8 cellular contexts compared by ENCODE assay signal in the genomic region with DNA sequence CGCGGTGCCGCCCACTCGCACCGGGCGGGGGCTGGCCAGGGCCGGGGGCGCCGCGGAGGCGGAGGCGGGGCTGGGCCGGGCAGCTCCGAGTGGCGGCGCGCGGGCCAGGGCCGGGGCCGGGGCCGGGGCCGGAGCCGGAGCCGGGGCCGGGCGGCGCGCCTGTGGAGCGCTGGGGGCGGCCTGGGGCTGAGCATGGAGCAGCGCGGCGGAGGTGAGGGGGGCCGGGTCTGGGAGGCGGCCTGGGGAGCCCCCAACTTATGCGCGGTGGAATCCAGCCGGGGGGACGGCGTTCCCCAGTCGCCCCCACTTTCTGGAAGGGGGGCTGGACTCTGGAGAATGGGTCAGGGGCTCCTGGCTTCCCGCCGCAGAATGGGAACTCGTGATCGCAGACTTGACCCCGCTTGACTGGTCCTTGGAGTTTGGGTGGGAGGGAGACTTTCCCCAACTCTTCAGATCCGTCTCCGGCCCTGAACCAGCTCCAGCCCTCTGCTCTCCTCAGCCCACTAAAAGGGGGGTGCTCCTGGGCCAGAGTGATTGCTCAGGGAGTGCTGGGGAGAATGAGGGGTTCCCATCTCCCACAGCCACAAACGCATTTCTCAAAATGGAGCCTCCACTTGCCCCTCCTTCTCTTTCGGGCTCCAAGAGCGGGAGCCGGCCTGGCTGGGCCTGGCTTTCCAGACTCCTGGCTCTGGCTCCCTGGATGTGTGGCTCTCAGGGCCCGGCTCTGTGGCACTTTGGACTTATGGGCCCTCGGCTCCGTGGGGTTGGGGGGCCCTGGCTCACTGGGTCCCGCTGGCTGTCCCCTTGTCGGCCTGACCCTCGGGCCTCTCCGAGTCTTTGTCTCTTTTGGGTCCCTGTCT. TPM values are rescaled to one million over a fixed set of nuclear protein-coding genes. Genes with fewer than 3 reads are reported as not detected.
DNase-seq lines count a peak whose midpoint lies in the region; FAIRE-seq and TF ChIP-seq lines count a peak whose summit lies in the region.

A gene with protein sequence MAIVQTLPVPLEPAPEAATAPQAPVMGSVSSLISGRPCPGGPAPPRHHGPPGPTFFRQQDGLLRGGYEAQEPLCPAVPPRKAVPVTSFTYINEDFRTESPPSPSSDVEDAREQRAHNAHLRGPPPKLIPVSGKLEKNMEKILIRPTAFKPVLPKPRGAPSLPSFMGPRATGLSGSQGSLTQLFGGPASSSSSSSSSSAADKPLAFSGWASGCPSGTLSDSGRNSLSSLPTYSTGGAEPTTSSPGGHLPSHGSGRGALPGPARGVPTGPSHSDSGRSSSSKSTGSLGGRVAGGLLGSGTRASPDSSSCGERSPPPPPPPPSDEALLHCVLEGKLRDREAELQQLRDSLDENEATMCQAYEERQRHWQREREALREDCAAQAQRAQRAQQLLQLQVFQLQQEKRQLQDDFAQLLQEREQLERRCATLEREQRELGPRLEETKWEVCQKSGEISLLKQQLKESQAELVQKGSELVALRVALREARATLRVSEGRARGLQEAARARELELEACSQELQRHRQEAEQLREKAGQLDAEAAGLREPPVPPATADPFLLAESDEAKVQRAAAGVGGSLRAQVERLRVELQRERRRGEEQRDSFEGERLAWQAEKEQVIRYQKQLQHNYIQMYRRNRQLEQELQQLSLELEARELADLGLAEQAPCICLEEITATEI (plus strand): TSS at position 67 of the 860 bp plus-strand sequence. CDS start 2,731 bp downstream, outside the sequence.

- H3K4me3 ChIP-seq in A673 (ENCODE audit: low read depth, low read length, poor library complexity, severe bottlenecking) (peak within 1 kb of the TSS; percentile 88), neutrophil (ENCODE audit: low read depth in 1 of 2, low read length in 1 of 2) (peak within 1 kb of the TSS; percentile 91 to 94)

- peak within 1 kb of the TSS; percentile 76 for H3K4me3 Mint-ChIP-seq in activated CD4-positive, alpha-beta memory T cell treated with anti-CD3 and anti-CD28 coated beads for 36 hours

- POLR2A ChIA-PET in A673 (lab: Charles Lee; ENCODE audit: low non-redundant PET), result interaction anchor here (0.6 kb wide), 2 partner anchors 10 to 104 kb away, joined by 3 read pairs; no protein-coding TSS in a partner anchor
- POLR2A ChIA-PET in activated CD4-positive, alpha-beta memory T cell treated with anti-CD3 and anti-CD28 coated beads for 36 hours (lab: Charles Lee), result interaction anchor here (0.7 kb wide), 1 partner anchor 31 kb away, joined by 3 read pairs; a partner anchor contains a TSS

- intact Hi-C loops in A673 (cut with micrococcal nuclease; ENCODE audit: unreplicated experiment), result loop anchor here (5.0 kb wide), 1 partner anchor 62 kb away; a partner anchor contains a TSS
- intact Hi-C loops in activated CD4-positive, alpha-beta memory T cell treated with anti-CD3 and anti-CD28 coated beads for 36 hours (cut with micrococcal nuclease), result loop anchor here (1.0 to 5.0 kb wide), 2 partner anchors 13 to 88 kb away; a partner anchor contains a TSS

- no peaks in the 10 kb centered on the region for H3K9me3 ChIP-seq in A673 (ENCODE audit: low read depth, low read length, poor library complexity, severe bottlenecking)
- no peaks in the 10 kb centered on the region for H3K9me3 ChIP-seq in neutrophil

- no peaks in the 10 kb centered on the region for H3K27me3 Mint-ChIP-seq in activated CD4-positive, alpha-beta memory T cell treated with anti-CD3 and anti-CD28 coated beads for 36 hours

- H3K36me3 Mint-ChIP-seq in activated CD4-positive, alpha-beta memory T cell treated with anti-CD3 and anti-CD28 coated beads for 36 hours, result no peaks in the 10 kb centered on the region

- no peak for TF ChIP-seq CTCF in A673 (conservative IDR thresholded peaks at IDR 0.05; ENCODE audit: low read depth, low read length)
- no peak for TF ChIP-seq CTCF in neutrophil (IDR thresholded peaks at IDR 0.05)
- TF ChIP-seq CTCF in GM10266 (IDR thresholded peaks at IDR 0.05; ENCODE audit: control insufficient read depth, insufficient read depth, low read depth, missing control alignments), result no peak

- CTCF ChIA-PET in A673 (lab: Charles Lee), result interaction anchor here (0.5 to 1.3 kb wide), 2 partner anchors 14 to 840 kb away, joined by 5 read pairs; no protein-coding TSS in a partner anchor
- CTCF ChIA-PET in activated CD4-positive, alpha-beta memory T cell treated with anti-CD3 and anti-CD28 coated beads for 36 hours (lab: Charles Lee), result interaction anchor here (0.8 to 14.6 kb wide), 6 partner anchors 12 to 437 kb away, joined by 3 to 199 read pairs (median 6); a partner anchor contains a TSS

- no peaks in the 10 kb centered on the region for H3K27me3 ChIP-seq in A673 (replicated peaks; ENCODE audit: insufficient read depth, low read depth, low read length, poor library complexity)
- H3K27me3 ChIP-seq in neutrophil, result no peaks in the 10 kb centered on the region

- no peak for TF ChIP-seq POLR2A in H54 (IDR thresholded peaks at IDR 0.05; ENCODE audit: low read depth, low read length)

- peaks cover 20% of the 10 kb centered on the region for H3K4me1 Mint-ChIP-seq in activated CD4-positive, alpha-beta memory T cell treated with anti-CD3 and anti-CD28 coated beads for 36 hours (ENCODE audit: low read depth)

- FAIRE-seq in H54 (lab: Jason Lieb, UNC), result no peak

- H3K27ac ChIP-seq in A673 (ENCODE audit: low read depth, low read length, poor library complexity, severe bottlenecking), result peak within 1 kb of the TSS; percentile 98
- peak within 1 kb of the TSS; percentile 58 for H3K27ac ChIP-seq in neutrophil

- H3K9me3 Mint-ChIP-seq in activated CD4-positive, alpha-beta memory T cell treated with anti-CD3 and anti-CD28 coated beads for 36 hours, result no peaks in the 10 kb centered on the region

- H3K4me1 ChIP-seq in A673 (ENCODE audit: insufficient read depth, low read length, poor library complexity, severe bottlenecking), result peaks cover 42% of the 10 kb centered on the region
- peaks cover 28 to 38% of the 10 kb centered on the region in 2 experiments for H3K4me1 ChIP-seq in neutrophil (ENCODE audit: control insufficient read depth in 1 of 2, insufficient read depth in 1 of 2, low read depth in 1 of 2, low read length in 1 of 2)

- H3K27ac Mint-ChIP-seq in activated CD4-positive, alpha-beta memory T cell treated with anti-CD3 and anti-CD28 coated beads for 36 hours, result peak within 1 kb of the TSS; percentile 79

- BruUV-seq in A673 (replicated peaks; lab: Mats Ljungman, UMichigan), result no TSS peak

- H3K36me3 ChIP-seq in A673 (ENCODE audit: insufficient read depth, low read length, poor library complexity, severe bottlenecking) (peaks cover 16% of the 10 kb centered on the region), neutrophil (no peaks in the 10 kb centered on the region)

- DNase-seq in A673 (ENCODE audit: low spot score) (peak; percentile 45), H54 (ENCODE audit: insufficient read length, low spot score) (peak; percentile 74), globus pallidus (ENCODE audit: low spot score) (peak; percentile 55), GM10266 (ENCODE audit: extremely low spot score) (no peak), T-helper 9 cell (no peak)
- DNase-seq in activated CD4-positive, alpha-beta memory T cell treated with anti-CD3 and anti-CD28 coated beads for 36 hours, result no peak
- DNase-seq in activated effector memory CD4-positive, alpha-beta T cell treated with anti-CD3 and anti-CD28 coated beads, Interleukin-2, amount 50 U/mL, for 16 hours, result no peak

RNA-seq across cellular contexts. Expression of the gene that starts here (rescaled TPM):
- total RNA-seq in A673 (2021), result 49.1 and 59.9 TPM in 2 replicates
- total RNA-seq in activated CD4-positive, alpha-beta memory T cell treated with anti-CD3 and anti-CD28 coated beads for 36 hours, result 10 to 100 TPM; 12.0 to 12.5 TPM

Comparison
In these comparisons a context has a peak if more than half of its experiments do, and no peak if none do; other contexts are left out.
1. DNase-seq: peak in A673 (single experiment), H54 (single experiment) and globus pallidus (single experiment); none in activated CD4-positive, alpha-beta memory T cell treated with anti-CD3 and anti-CD28 coated beads for 36 hours (single experiment), activated effector memory CD4-positive, alpha-beta T cell treated with anti-CD3 and anti-CD28 coated beads, Interleukin-2, amount 50 U/mL, for 16 hours (single experiment), GM10266 (single experiment) and T-helper 9 cell (single experiment).